8 cellular contexts compared by ENCODE assay signal in the genomic region with DNA sequence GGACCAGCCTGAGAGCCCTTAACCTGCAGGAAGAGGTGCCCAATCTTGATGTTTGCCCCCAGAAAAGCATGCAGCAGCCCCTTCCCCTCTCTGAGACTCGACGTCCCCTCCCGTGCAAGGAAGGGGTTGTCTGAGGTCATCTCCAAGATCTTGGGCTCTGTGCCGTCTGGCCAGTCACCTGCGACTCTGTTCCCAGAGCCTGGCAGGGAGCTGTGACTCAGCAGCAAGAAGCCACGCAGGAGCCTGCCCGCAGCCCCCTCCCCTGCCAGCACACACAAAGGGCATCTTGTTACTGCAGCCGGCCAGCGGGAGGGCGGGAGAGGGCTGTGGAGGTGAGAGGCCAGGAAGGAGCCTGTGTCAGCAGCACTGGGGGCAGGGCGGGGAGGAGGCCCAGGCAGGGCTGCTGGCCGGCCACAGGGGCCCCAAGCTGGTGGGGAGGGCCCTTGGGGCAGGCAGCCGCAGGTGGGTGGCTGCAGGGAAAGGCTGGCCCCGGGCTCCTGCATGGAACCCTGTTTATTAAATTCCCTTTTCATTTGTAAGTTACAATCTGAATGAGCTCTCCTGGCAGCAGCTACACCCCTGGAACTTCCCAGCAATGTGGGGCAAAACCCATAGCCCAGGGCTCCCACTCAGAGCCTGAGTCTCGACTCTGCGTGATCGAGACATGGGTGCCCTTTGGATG.
DNase-seq lines count a peak whose midpoint lies in the region; ATAC-seq and TF ChIP-seq lines count a peak whose summit lies in the region.

No MANE protein-coding gene starts in this region.

- DNase-seq in Caco-2 (peak; percentile 70 to 85), NCI-H2107 treated with DMSO at 0.1 percent for 48 hours (lab: John Stamatoyannopoulos, UW; ENCODE audit: unreplicated experiment) (peak; percentile 45), cerebellar cortex (ENCODE audit: low spot score) (peak; percentile 49), mucosa of gallbladder (ENCODE audit: low spot score) (peak; percentile 27), esophagus squamous epithelium (lab: John Stamatoyannopoulos, UW) (no peak), KG1 (lab: John Stamatoyannopoulos, UW) (no peak)
- DNase-seq in activated CD4-positive, alpha-beta T cell treated with anti-CD3 and anti-CD28 coated beads, Interleukin-2, amount 50 U/mL, for 1 hour = no peak

- peaks cover 14% of the 10 kb centered on the region for H3K4me1 ChIP-seq in Caco-2
- H3K4me1 ChIP-seq in esophagus squamous epithelium = peaks cover 32 to 71% (median 34%) of the 10 kb centered on the region in 3 donors

- H3K36me3 ChIP-seq in Caco-2 (ENCODE audit: control insufficient read depth, insufficient read depth, low read length) (no peaks in the 10 kb centered on the region), esophagus squamous epithelium (no peaks in the 10 kb centered on the region)

- peak overlapping the region; percentile 71 for H3K27ac Mint-ChIP-seq in Caco-2 (ENCODE audit: unreplicated experiment)

- no peak for TF ChIP-seq CTCF in Caco-2 (IDR thresholded peaks at IDR 0.05; ENCODE audit: insufficient read depth in 1 of 2, low read depth in 1 of 2, low read length in 1 of 2, severe bottlenecking in 1 of 2, unreplicated experiment in 1 of 2)
- no peak for TF ChIP-seq CTCF in esophagus squamous epithelium (IDR thresholded peaks at IDR 0.05)

- H3K27ac ChIP-seq in esophagus squamous epithelium = peak overlapping the region in 2 of 4 donors; percentile 4 to 68

- H3K27me3 ChIP-seq in Caco-2 (replicated peaks; ENCODE audit: control insufficient read depth, insufficient read depth, low read length) = no peaks in the 10 kb centered on the region
- H3K27me3 ChIP-seq in esophagus squamous epithelium = no peaks in the 10 kb centered on the region

- TF ChIP-seq POLR2A in esophagus squamous epithelium (IDR thresholded peaks at IDR 0.05) = no peak

- H3K9me3 ChIP-seq in Caco-2 (no peaks in the 10 kb centered on the region), esophagus squamous epithelium (no peaks in the 10 kb centered on the region)

- CTCF ChIA-PET in Caco-2 (lab: Charles Lee) = no interaction called here

- no peaks in the 10 kb centered on the region for H3K36me3 Mint-ChIP-seq in Caco-2 (ENCODE audit: insufficient read depth, unreplicated experiment)

- no peak overlapping the region for H3K4me3 Mint-ChIP-seq in Caco-2 (ENCODE audit: unreplicated experiment)

- H3K27me3 Mint-ChIP-seq in Caco-2 (ENCODE audit: insufficient read depth, unreplicated experiment) = no peaks in the 10 kb centered on the region

- H3K4me3 ChIP-seq in Caco-2 (ENCODE audit: low read depth, low read length) (no peak overlapping the region), esophagus squamous epithelium (no peak overlapping the region)

- no peak for ATAC-seq in HG03442 (IDR thresholded peaks at IDR 0.05; ENCODE audit: unreplicated experiment)

- intact Hi-C loops in Caco-2 (cut with micrococcal nuclease; ENCODE audit: unreplicated experiment) = no loop called here
- intact Hi-C loops in esophagus squamous epithelium (cut with DNase I) = no loop called here

- POLR2A ChIA-PET in Caco-2 (lab: Charles Lee) = interaction anchor here (1.0 to 1.1 kb wide), 2 partner anchors 9 to 10 kb away, joined by 3 to 5 read pairs; no protein-coding TSS in a partner anchor

- no TSS peak for BruUV-seq in Caco-2 (replicated peaks; lab: Mats Ljungman, UMichigan)

- WGBS in esophagus squamous epithelium, 2 donors = 27 to 31% methylated on average over 5 to 6 of the region's 17 CpGs

- peaks cover 10% of the 10 kb centered on the region for H3K4me1 Mint-ChIP-seq in Caco-2 (ENCODE audit: low read depth, unreplicated experiment)

- H3K9me3 Mint-ChIP-seq in Caco-2 (ENCODE audit: unreplicated experiment) = no peaks in the 10 kb centered on the region

Comparison
In these comparisons a context has a peak if more than half of its experiments do, and no peak if none do; other contexts are left out.
1. DNase-seq: peak in Caco-2 (2 of 2), NCI-H2107 treated with DMSO at 0.1 percent for 48 hours (single experiment), cerebellar cortex (single experiment) and mucosa of gallbladder (single experiment); none in esophagus squamous epithelium (single experiment), activated CD4-positive, alpha-beta T cell treated with anti-CD3 and anti-CD28 coated beads, Interleukin-2, amount 50 U/mL, for 1 hour (single experiment) and KG1 (single experiment).